ENCODE assay signal across 23 cellular contexts in the genomic region with DNA sequence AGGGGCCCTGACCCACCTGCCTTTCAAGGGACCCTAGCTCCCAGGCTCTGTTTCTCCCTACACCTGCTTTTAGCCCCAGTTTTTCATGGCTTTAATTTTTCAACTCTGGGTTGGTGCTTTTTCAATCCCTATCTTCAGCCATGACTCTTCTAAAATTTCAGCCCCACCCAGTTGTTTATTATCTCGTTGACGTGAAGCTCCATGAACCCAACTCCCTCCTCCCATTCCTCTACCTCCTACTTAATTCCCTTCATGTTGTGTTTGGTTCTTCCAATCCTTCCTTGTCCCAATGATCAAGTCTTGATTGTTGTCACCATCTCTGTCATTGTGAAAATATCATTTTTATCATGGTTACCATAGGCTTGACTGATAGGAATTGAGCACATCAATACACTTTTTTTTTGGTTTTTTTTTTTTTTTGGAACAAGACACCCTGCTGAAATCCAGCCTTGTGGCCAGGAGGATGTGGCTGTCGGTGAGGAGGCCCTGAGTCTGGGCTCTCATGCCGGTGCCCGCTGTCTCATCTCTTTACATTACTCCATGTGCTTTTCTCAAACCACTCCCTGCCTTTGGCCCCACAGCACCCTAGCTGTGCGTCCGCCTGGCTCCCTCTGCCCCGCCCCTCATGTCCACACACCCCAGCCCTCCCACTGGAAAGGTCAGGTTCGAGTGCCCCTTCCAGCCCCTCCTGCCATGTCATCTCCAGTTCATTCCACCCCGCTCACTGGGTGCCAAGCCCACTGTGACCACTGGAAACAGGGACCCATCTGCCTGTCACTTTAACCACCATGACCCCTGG.
"Had no signal": no experiment of that assay in that cellular context is flagged by ENCODE, and none has a peak within 500 bp of the region (broad histone marks: within the 10 kb centered on the region; RNA-seq: fewer than 3 reads in every experiment).

No MANE protein-coding gene starts in this region.

- H3K9me3 ChIP-seq: ascending aorta, body of pancreas had no signal

- DNase-seq: activated CD4-positive, CD25-positive, alpha-beta regulatory T cell; activated CD8-positive, alpha-beta memory T cell treated with anti-CD3 and anti-CD28 coated beads, Interleukin-2, amount 50 U/mL, for 48 hours; activated CD8-positive, alpha-beta T cell treated with anti-CD3 and anti-CD28 coated beads for 36 hours; activated gamma-delta T cell; activated naive CD4-positive, alpha-beta T cell treated with anti-CD3 and anti-CD28 coated beads, Interleukin-2, amount 50 U/mL, for 16 hours; activated T-cell treated with anti-CD3 and anti-CD28 coated beads, Interleukin-2, amount 50 U/mL, for 1 hour; amniotic stem cell; body of pancreas; Karpas-422; NCI-H1048; NCI-H1417; NCI-H2029; NCI-H2107; NCI-H2171 treated with DMSO at 0.1 percent for 48 hours; NCI-H226; NCI-H526; NCI-H774; T-cell had no signal

- H3K4me3 ChIP-seq: ascending aorta, body of pancreas, SK-N-MC had no signal

- H3K27ac ChIP-seq: body of pancreas, SK-N-MC, VCaP had no signal

- H3K27me3 Mint-ChIP-seq: activated CD8-positive, alpha-beta T cell treated with anti-CD3 and anti-CD28 coated beads for 36 hours; central memory CD8-positive, alpha-beta T cell; T-cell had no signal

- H3K9me3 Mint-ChIP-seq: activated CD8-positive, alpha-beta T cell treated with anti-CD3 and anti-CD28 coated beads for 36 hours had no signal

- H3K27me3 ChIP-seq: ascending aorta, body of pancreas had no signal

- H3K36me3 ChIP-seq: ascending aorta had no signal

- ATAC-seq: activated CD8-positive, alpha-beta T cell treated with anti-CD3 and anti-CD28 coated beads for 36 hours; body of pancreas; Right ventricle myocardium inferior; T-cell had no signal

- H3K4me3 Mint-ChIP-seq: activated CD8-positive, alpha-beta T cell treated with anti-CD3 and anti-CD28 coated beads for 36 hours; central memory CD8-positive, alpha-beta T cell; T-cell had no signal

- H3K27ac Mint-ChIP-seq: activated CD8-positive, alpha-beta T cell treated with anti-CD3 and anti-CD28 coated beads for 36 hours; T-cell had no signal
